8 cellular contexts compared by ENCODE assay signal in the genomic region with DNA sequence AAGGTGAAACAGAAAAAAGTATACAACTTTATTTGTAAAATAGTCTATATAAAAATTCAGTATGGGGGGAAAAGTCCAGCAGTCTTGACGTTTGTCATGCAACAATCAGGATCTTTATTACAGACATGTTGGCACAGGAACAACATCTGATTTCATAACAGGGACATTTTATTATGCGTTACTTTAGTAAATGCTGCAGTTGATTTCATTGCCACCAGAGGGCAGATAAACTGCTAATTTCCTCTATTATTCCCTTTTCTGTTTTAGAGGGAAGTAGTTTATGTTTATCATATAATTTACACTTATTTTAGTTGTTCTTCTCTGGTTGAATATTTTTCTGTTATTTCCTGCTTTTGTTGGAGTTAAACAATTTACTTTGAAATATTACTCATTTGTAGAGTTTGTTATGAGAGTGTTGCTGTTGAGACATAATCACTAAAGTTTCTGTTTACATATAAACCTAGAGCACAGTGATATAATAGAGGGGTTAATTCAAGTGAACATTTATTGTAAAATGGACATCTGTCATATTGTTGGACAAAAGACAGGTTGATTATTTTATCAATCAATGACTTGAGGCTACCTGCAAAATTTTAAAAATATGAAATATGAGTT. TPM values are rescaled to one million over a fixed set of nuclear protein-coding genes. Genes with fewer than 3 reads are reported as not detected.
DNase-seq lines count a peak whose midpoint lies in the region; ATAC-seq and TF ChIP-seq lines count a peak whose summit lies in the region.

No MANE protein-coding gene starts in this region.

- H3K9me3 Mint-ChIP-seq in activated naive CD4-positive, alpha-beta T cell treated with anti-CD3 and anti-CD28 coated beads for 36 hours, result no peaks in the 10 kb centered on the region

- DNase-seq in NCI-H2107 treated with DMSO at 0.1 percent for 48 hours (lab: John Stamatoyannopoulos, UW; ENCODE audit: unreplicated experiment), result peak; percentile 1
- DNase-seq in NCI-H2107 (lab: John Stamatoyannopoulos, UW), result no peak
- peak; percentile 43 for DNase-seq in IMR-90
- DNase-seq in stromal cell of bone marrow (ENCODE audit: low read depth), result peak; percentile 44
- no peak for DNase-seq in activated naive CD4-positive, alpha-beta T cell treated with anti-CD3 and anti-CD28 coated beads for 36 hours

- H3K27ac ChIP-seq in IMR-90 (ENCODE audit: insufficient read depth, low read length) (no peak overlapping the region), VCaP (no peak overlapping the region), iPS-18a (ENCODE audit: low read length) (no peak overlapping the region)

- H3K36me3 Mint-ChIP-seq in activated naive CD4-positive, alpha-beta T cell treated with anti-CD3 and anti-CD28 coated beads for 36 hours (ENCODE audit: low read depth), result no peaks in the 10 kb centered on the region

- no peak overlapping the region for H2BK120ac ChIP-seq in IMR-90 (ENCODE audit: low read depth, low read length)

- CTCF ChIA-PET in IMR-90 (lab: Yijun Ruan, JAX), result interaction anchor here (0.6 to 1.0 kb wide), 7 partner anchors 8 to 1099 kb away, joined by 3 to 4 read pairs (median 3); no protein-coding TSS in a partner anchor
- CTCF ChIA-PET in activated naive CD4-positive, alpha-beta T cell treated with anti-CD3 and anti-CD28 coated beads for 36 hours (lab: Charles Lee), result interaction anchor here (0.6 to 1.4 kb wide), 6 partner anchors 16 to 1068 kb away, joined by 3 to 7 read pairs (median 4); no protein-coding TSS in a partner anchor

- H3K4me1 ChIP-seq in IMR-90 (ENCODE audit: control insufficient read depth, insufficient read depth, low read length), result no peaks in the 10 kb centered on the region
- peaks cover 26% of the 10 kb centered on the region for H3K4me1 ChIP-seq in iPS-18a (ENCODE audit: control insufficient read depth, low read depth, low read length)

- H2BK15ac ChIP-seq in IMR-90 (ENCODE audit: low read depth, low read length), result no peak overlapping the region

- intact Hi-C loops in IMR-90 (cut with micrococcal nuclease), result loop anchor here (1.0 to 10.0 kb wide), 9 partner anchors 103 to 1035 kb away; no protein-coding TSS in a partner anchor
- intact Hi-C loops in activated naive CD4-positive, alpha-beta T cell treated with anti-CD3 and anti-CD28 coated beads for 36 hours (cut with micrococcal nuclease), result loop anchor here (1.0 to 2.0 kb wide), 2 partner anchors 949 to 1036 kb away; no protein-coding TSS in a partner anchor

- no peak overlapping the region for H3K56ac ChIP-seq in IMR-90 (ENCODE audit: extremely low read depth, insufficient read depth, low read length)

- H3K79me1 ChIP-seq in IMR-90 (ENCODE audit: low read depth in 1 of 2, low read length in 2 of 2), result peaks cover 0 to 4% of the 10 kb centered on the region in 2 experiments; a peak in 1 of 4 replicates

- no peak overlapping the region for H2BK5ac ChIP-seq in IMR-90 (ENCODE audit: low read depth, low read length, poor library complexity, severe bottlenecking)

- no peaks in the 10 kb centered on the region; the same call in 1 of the 2 replicates for H4K20me1 ChIP-seq in IMR-90 (ENCODE audit: insufficient read depth, low read length)

- no peak overlapping the region for H3K18ac ChIP-seq in IMR-90 (ENCODE audit: low read depth, low read length)

- TF ChIP-seq CTCF in IMR-90 (conservative IDR thresholded peaks at IDR 0.05; ENCODE audit: low read depth, low read length), result peak; percentile 74
- TF ChIP-seq CTCF in VCaP (conservative IDR thresholded peaks at IDR 0.05), result peak; percentile 87

- H2AFZ ChIP-seq in IMR-90 (replicated peaks; ENCODE audit: low read length, poor library complexity), result no peak overlapping the region

- H3K4ac ChIP-seq in IMR-90 (ENCODE audit: low read depth, low read length), result no peak overlapping the region

- no TSS peak for BruUV-seq in IMR-90 (replicated peaks; lab: Mats Ljungman, UMichigan)

- H3K9me1 ChIP-seq in IMR-90 (ENCODE audit: insufficient read depth, low read length), result no peaks in the 10 kb centered on the region

- no peak overlapping the region for H4K91ac ChIP-seq in IMR-90 (ENCODE audit: insufficient read depth, low read depth, low read length)

- no peak overlapping the region for H4K5ac ChIP-seq in IMR-90 (ENCODE audit: low read depth, low read length)

- H2BK20ac ChIP-seq in IMR-90 (ENCODE audit: low read depth, low read length), result no peak overlapping the region

- H3K9ac ChIP-seq in IMR-90 (ENCODE audit: low read depth, low read length) (no peak overlapping the region), iPS-18a (ENCODE audit: low read length) (no peak overlapping the region)

- H3K27ac Mint-ChIP-seq in activated naive CD4-positive, alpha-beta T cell treated with anti-CD3 and anti-CD28 coated beads for 36 hours, result no peak overlapping the region

- no peak overlapping the region for H2AK9ac ChIP-seq in IMR-90 (replicated peaks; ENCODE audit: low read depth, low read length, poor library complexity)

- WGBS in IMR-90 (ENCODE audit: extremely low coverage in 2 of 2, insufficient read length in 1 of 2), 2 experiments, result no CpG with 5 or more reads among the region's 2 CpGs

- no peak overlapping the region for H3K14ac ChIP-seq in IMR-90 (replicated peaks; ENCODE audit: low read depth, low read length)

- H3K4me1 Mint-ChIP-seq in activated naive CD4-positive, alpha-beta T cell treated with anti-CD3 and anti-CD28 coated beads for 36 hours (ENCODE audit: low read depth), result peaks cover 5% of the 10 kb centered on the region

- H3K4me3 Mint-ChIP-seq in activated naive CD4-positive, alpha-beta T cell treated with anti-CD3 and anti-CD28 coated beads for 36 hours, result no peak overlapping the region

- no peak overlapping the region for H3K4me3 ChIP-seq in IMR-90 (ENCODE audit: insufficient read depth, low read depth, low read length)
- H3K4me3 ChIP-seq in iPS-18a (ENCODE audit: low read length), result peak overlapping the region; percentile 97

- ATAC-seq in IMR-90 (ENCODE audit: low read depth) (no peak), GM18511 (IDR thresholded peaks at IDR 0.05; ENCODE audit: unreplicated experiment) (no peak)

- H3K27me3 Mint-ChIP-seq in activated naive CD4-positive, alpha-beta T cell treated with anti-CD3 and anti-CD28 coated beads for 36 hours (ENCODE audit: low read depth), result peaks cover 38% of the 10 kb centered on the region

- TF ChIP-seq RAD21 in IMR-90 (IDR thresholded peaks at IDR 0.05; ENCODE audit: low read length), result peak; percentile 66

- no peak overlapping the region for H4K8ac ChIP-seq in IMR-90 (ENCODE audit: low read depth in 2 of 2, low read length in 2 of 2)

- H3K4me2 ChIP-seq in IMR-90 (ENCODE audit: low read depth, low read length), result peak overlapping the region; percentile 61

- no peak overlapping the region for H2AK5ac ChIP-seq in IMR-90 (ENCODE audit: low read depth, low read length)

- in situ Hi-C loops in IMR-90 (cut with MboI; ENCODE audit: low sequenced_read_pairs), result no loop called here

- dilution Hi-C loops in IMR-90 (cut with HindIII; ENCODE audit: low sequenced_read_pairs, unreplicated experiment), result no loop called here

- no peak overlapping the region for H3K23ac ChIP-seq in IMR-90 (ENCODE audit: low read depth, low read length)

- H3K36me3 ChIP-seq in IMR-90 (ENCODE audit: control insufficient read depth, insufficient read depth, low read length), result no peaks in the 10 kb centered on the region
- H3K36me3 ChIP-seq in iPS-18a (ENCODE audit: control insufficient read depth, low read depth, low read length), result peaks cover 4% of the 10 kb centered on the region

- TF ChIP-seq POLR2A in IMR-90 (IDR thresholded peaks at IDR 0.05; ENCODE audit: low read depth, low read length), result no peak

- H3K27me3 ChIP-seq in IMR-90 (ENCODE audit: control insufficient read depth, insufficient read depth, low read length) (peaks cover 2% of the 10 kb centered on the region; the same call in 1 of the 2 replicates), iPS-18a (ENCODE audit: control insufficient read depth, insufficient read depth, low read length) (no peaks in the 10 kb centered on the region)

- POLR2A ChIA-PET in IMR-90 (lab: Charles Lee; ENCODE audit: unreplicated experiment), result no interaction called here

- H3K9me3 ChIP-seq in IMR-90 (ENCODE audit: control insufficient read depth, insufficient read depth, low read length), result no peaks in the 10 kb centered on the region
- H3K9me3 ChIP-seq in iPS-18a (ENCODE audit: control insufficient read depth, low read depth, low read length), result no peaks in the 10 kb centered on the region

TF ChIP-seq in IMR-90, 13 proteins besides CTCF, POLR2A, EP300 and RAD21:
- TF ChIP-seq CEBPB (IDR thresholded peaks at IDR 0.05; ENCODE audit: low read depth, low read length), result peak; percentile 41; the same call in 1 of the 2 replicates
- TF ChIP-seq SMC3 (IDR thresholded peaks at IDR 0.05; ENCODE audit: low read depth, low read length), result peak; percentile 75
- TF ChIP-seq RFX5 (IDR thresholded peaks at IDR 0.05; ENCODE audit: low read depth, low read length), result no peak
- TF ChIP-seq MXI1 (IDR thresholded peaks at IDR 0.05; ENCODE audit: borderline replicate concordance, low read depth, low read length), result no peak
- TF ChIP-seq MAZ (IDR thresholded peaks at IDR 0.05; ENCODE audit: borderline replicate concordance, low read depth, low read length), result no peak
- no peak for TF ChIP-seq BHLHE40 (IDR thresholded peaks at IDR 0.05; ENCODE audit: low read depth, low read length)
- no peak for TF ChIP-seq CHD1 (IDR thresholded peaks at IDR 0.05; ENCODE audit: low read depth, low read length)
- TF ChIP-seq MAFK (IDR thresholded peaks at IDR 0.05; ENCODE audit: low read depth, low read length), result no peak

RNA-seq across cellular contexts. Expression of a gene that starts 3.3 kb away (rescaled TPM):
- 5.0 and 6.1 TPM in 2 replicates for total RNA-seq in IMR-90 (2012; rRNA removed)
- polyA plus RNA-seq in IMR-90 (2012; rRNA removed), result 3.2 and 3.6 TPM in 2 replicates
- polyA plus RNA-seq in IMR-90 (2012; cell fraction: cytosol; rRNA removed), result 0.96 and 1.1 TPM in 2 replicates
- polyA plus RNA-seq in IMR-90 (2012; cell fraction: nucleus; rRNA removed; ENCODE audit: low replicate concordance), result 0.74 and 1.9 TPM in 2 replicates
- not detected for total RNA-seq in activated naive CD4-positive, alpha-beta T cell treated with anti-CD3 and anti-CD28 coated beads for 36 hours

Comparison
In these comparisons a context has a peak if more than half of its experiments do, and no peak if none do; other contexts are left out.
1. DNase-seq: peak in NCI-H2107 treated with DMSO at 0.1 percent for 48 hours (single experiment), IMR-90 (single experiment) and stromal cell of bone marrow (single experiment); none in NCI-H2107 (single experiment) and activated naive CD4-positive, alpha-beta T cell treated with anti-CD3 and anti-CD28 coated beads for 36 hours (single experiment).